ENCODE assay signal across 8 cellular contexts in the genomic region with DNA sequence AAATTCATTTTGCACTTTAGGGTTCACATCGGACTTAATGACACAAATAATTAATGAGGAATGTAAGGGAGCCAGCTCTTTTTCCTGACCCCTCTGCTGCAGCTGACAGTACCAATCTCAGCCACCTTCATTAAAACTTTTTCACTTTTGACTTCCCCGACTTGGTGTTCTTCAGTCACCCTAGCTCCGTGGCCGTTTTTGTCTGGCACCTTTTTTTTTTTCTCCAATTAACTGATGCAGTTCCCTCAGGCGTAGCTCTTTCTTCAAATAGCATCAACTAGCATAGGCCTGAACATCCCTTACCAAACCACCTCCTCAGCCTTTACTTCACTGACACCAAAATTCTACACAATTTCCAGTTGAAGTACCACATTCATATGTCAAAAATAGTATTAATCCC.
"Had no signal": no experiment of that assay in that cellular context is flagged by ENCODE, and none has a peak within 500 bp of the region (broad histone marks: within the 10 kb centered on the region; RNA-seq: fewer than 3 reads in every experiment).

No MANE protein-coding gene starts in this region.

- DNase-seq: IMR-90, KBM-7, KG1 had no signal

- H3K27ac ChIP-seq: HL-60, KMS-11 had no signal

- ATAC-seq: HepG2, K562 had no signal

- H3K4me3 ChIP-seq: K562 had no signal

- H3K4me2 ChIP-seq: KMS-11 had no signal

- H3K9ac ChIP-seq: KMS-11 had no signal

- FAIRE-seq: HepG2, HTR-8/SVneo, K562 had no signal
